1 cellular context compared by ENCODE assay signal in the genomic region with DNA sequence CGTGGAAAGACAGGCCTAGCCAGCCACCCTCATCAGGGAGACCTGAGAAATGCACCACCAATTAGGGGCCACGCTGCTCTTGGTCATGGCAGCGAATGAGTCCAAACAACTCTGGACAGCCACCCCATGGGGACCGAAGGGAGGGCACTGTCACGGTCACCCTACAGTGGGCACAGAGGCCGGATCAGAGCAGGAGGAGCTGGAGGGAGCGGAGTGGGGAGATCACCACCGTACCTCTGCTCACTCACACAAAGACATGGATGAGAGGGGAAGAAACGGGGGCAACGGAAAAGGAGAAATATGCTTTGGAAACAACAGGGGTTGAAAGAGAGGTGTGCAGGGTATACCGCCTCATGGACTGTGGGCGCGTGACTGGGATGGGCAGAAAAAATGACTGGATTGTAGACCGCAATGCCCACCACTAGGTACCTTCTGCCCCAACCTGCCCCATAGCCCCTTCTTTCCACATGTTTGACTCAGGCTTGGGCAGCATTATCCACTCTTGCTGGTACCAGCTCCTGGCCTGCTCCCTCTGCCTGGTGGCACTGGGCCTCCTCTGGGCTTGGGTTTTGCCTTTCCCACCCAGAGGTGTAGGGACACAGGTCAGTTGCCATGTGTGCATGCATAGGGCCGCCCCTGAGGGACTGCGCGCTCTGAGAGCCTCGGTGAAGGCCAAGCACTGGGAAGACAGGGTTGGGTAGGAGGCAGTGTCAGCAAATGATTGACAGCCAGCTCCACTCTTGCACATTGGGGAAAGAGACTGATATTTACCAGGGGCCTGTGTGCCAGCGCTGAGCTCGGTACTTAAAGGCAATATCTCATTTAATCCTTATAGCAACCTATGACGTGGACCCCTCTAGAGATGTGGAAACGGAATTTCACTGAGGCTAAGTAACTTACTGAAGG.
TF ChIP-seq lines count a peak whose summit lies in the region.

No MANE protein-coding gene starts in this region.

TF ChIP-seq in H1, 55 proteins besides CTCF, POLR2A, EP300 and RAD21:
- TF ChIP-seq, protein P1, sequence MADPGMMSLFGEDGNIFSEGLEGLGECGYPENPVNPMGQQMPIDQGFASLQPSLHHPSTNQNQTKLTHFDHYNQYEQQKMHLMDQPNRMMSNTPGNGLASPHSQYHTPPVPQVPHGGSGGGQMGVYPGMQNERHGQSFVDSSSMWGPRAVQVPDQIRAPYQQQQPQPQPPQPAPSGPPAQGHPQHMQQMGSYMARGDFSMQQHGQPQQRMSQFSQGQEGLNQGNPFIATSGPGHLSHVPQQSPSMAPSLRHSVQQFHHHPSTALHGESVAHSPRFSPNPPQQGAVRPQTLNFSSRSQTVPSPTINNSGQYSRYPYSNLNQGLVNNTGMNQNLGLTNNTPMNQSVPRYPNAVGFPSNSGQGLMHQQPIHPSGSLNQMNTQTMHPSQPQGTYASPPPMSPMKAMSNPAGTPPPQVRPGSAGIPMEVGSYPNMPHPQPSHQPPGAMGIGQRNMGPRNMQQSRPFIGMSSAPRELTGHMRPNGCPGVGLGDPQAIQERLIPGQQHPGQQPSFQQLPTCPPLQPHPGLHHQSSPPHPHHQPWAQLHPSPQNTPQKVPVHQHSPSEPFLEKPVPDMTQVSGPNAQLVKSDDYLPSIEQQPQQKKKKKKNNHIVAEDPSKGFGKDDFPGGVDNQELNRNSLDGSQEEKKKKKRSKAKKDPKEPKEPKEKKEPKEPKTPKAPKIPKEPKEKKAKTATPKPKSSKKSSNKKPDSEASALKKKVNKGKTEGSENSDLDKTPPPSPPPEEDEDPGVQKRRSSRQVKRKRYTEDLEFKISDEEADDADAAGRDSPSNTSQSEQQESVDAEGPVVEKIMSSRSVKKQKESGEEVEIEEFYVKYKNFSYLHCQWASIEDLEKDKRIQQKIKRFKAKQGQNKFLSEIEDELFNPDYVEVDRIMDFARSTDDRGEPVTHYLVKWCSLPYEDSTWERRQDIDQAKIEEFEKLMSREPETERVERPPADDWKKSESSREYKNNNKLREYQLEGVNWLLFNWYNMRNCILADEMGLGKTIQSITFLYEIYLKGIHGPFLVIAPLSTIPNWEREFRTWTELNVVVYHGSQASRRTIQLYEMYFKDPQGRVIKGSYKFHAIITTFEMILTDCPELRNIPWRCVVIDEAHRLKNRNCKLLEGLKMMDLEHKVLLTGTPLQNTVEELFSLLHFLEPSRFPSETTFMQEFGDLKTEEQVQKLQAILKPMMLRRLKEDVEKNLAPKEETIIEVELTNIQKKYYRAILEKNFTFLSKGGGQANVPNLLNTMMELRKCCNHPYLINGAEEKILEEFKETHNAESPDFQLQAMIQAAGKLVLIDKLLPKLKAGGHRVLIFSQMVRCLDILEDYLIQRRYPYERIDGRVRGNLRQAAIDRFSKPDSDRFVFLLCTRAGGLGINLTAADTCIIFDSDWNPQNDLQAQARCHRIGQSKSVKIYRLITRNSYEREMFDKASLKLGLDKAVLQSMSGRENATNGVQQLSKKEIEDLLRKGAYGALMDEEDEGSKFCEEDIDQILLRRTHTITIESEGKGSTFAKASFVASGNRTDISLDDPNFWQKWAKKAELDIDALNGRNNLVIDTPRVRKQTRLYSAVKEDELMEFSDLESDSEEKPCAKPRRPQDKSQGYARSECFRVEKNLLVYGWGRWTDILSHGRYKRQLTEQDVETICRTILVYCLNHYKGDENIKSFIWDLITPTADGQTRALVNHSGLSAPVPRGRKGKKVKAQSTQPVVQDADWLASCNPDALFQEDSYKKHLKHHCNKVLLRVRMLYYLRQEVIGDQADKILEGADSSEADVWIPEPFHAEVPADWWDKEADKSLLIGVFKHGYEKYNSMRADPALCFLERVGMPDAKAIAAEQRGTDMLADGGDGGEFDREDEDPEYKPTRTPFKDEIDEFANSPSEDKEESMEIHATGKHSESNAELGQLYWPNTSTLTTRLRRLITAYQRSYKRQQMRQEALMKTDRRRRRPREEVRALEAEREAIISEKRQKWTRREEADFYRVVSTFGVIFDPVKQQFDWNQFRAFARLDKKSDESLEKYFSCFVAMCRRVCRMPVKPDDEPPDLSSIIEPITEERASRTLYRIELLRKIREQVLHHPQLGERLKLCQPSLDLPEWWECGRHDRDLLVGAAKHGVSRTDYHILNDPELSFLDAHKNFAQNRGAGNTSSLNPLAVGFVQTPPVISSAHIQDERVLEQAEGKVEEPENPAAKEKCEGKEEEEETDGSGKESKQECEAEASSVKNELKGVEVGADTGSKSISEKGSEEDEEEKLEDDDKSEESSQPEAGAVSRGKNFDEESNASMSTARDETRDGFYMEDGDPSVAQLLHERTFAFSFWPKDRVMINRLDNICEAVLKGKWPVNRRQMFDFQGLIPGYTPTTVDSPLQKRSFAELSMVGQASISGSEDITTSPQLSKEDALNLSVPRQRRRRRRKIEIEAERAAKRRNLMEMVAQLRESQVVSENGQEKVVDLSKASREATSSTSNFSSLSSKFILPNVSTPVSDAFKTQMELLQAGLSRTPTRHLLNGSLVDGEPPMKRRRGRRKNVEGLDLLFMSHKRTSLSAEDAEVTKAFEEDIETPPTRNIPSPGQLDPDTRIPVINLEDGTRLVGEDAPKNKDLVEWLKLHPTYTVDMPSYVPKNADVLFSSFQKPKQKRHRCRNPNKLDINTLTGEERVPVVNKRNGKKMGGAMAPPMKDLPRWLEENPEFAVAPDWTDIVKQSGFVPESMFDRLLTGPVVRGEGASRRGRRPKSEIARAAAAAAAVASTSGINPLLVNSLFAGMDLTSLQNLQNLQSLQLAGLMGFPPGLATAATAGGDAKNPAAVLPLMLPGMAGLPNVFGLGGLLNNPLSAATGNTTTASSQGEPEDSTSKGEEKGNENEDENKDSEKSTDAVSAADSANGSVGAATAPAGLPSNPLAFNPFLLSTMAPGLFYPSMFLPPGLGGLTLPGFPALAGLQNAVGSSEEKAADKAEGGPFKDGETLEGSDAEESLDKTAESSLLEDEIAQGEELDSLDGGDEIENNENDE (IDR thresholded peaks at IDR 0.05; ENCODE audit: insufficient replicate concordance, low read length), result no peak
- no peak for TF ChIP-seq TAF7 (optimal IDR thresholded peaks at IDR 0.05; ENCODE audit: borderline replicate concordance, low read depth, low read length)
- no peak for TF ChIP-seq KDM5A (IDR thresholded peaks at IDR 0.05; ENCODE audit: low read length)
